In genomic region chr3:23573827-23574226, GRCh38 we compare ENCODE assay signal across 8 cellular contexts.
"Had no signal": no experiment of that assay in that cellular context is flagged by ENCODE, and none has a peak within 500 bp of the region (broad histone marks: within the 10 kb centered on the region; RNA-seq: fewer than 3 reads in every experiment).

No MANE protein-coding gene starts in this region.

- H3K27ac ChIP-seq: HL-60, KMS-11 had no signal

- H3K9ac ChIP-seq: KMS-11 had no signal

- H3K4me2 ChIP-seq: GM23338, KMS-11 had no signal

- H3K4me3 ChIP-seq: GM23338 had no signal

- ATAC-seq: GM23338, HepG2 had no signal

- DNase-seq: H9, HCEC 1CT, HFFc6, KBM-7 had no signal

- H2AFZ ChIP-seq: GM23338 had no signal
